ENCODE assay signal across 8 cellular contexts in the genomic region with DNA sequence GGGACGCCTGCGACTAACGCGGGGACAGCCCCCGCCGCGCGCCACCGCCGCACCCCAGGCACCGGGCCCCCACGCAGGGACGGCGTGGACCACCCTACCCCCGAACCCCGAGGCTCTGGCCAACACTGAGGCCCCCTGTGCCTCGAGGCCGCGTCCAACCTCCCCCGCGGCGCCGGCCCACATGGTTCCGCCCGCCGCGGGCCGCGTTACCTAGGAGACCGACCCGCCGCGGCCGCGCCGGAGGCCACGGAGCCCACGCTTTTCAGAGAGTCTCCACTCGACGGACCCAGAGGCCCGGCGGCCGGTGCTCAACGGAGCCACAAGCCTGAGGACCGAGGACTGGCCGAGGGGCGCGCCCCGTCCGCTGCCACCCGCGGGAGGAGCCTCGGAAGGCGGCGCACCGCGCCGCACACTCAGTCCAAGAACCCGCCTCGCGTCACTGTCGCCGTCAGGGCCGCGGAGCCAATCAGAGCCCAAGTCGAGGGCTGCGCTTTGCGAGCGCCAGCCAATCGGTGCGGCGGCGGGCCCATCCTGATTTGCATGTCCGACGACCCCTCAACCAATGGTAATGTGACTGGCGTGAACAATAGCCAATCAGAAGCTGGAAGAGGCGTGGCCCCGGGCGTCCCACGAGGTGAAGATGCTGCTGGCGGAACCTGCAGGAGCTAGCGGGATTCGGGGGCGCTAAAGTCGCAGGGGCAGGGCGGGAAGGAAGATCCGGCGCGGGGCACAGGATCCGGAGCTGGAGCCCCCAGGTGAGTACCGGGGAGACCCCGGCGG. TPM values are rescaled to one million over a fixed set of nuclear protein-coding genes. Genes with fewer than 3 reads are reported as not detected.
A peak's percentile ranks its signal among the peaks of the same experiment; 100 is the strongest.
DNase-seq lines count a peak whose midpoint lies in the region; ATAC-seq and TF ChIP-seq lines count a peak whose summit lies in the region.

Gene NPHP4 (minus strand): TSS at position 392 of the 780 bp plus-strand sequence. CDS start 6,136 bp downstream, outside the sequence.

- peak within 1 kb of the TSS; percentile 90 for H3K27ac Mint-ChIP-seq in dendritic cell treated with granulocyte-macrophage colony-stimulating factor and Interleukin-4, amounts not matched to agents 40 ng/mL and 50 ng/mL, for 4 days

- H3K27me3 ChIP-seq in left lung, result peaks cover 0 to 9% of the 10 kb centered on the region in 2 donors

- H3K27ac ChIP-seq in left lung, result peak within 1 kb of the TSS; percentile 80 to 96

- H3K4me1 Mint-ChIP-seq in dendritic cell treated with granulocyte-macrophage colony-stimulating factor and Interleukin-4, amounts not matched to agents 40 ng/mL and 50 ng/mL, for 4 days (ENCODE audit: low read depth), result peaks cover 37% of the 10 kb centered on the region

- H3K36me3 ChIP-seq in left lung, result peaks cover 0 to 13% of the 10 kb centered on the region in 2 donors

- H3K27me3 Mint-ChIP-seq in dendritic cell treated with granulocyte-macrophage colony-stimulating factor and Interleukin-4, amounts not matched to agents 40 ng/mL and 50 ng/mL, for 4 days, result peaks cover 1% of the 10 kb centered on the region

- H3K4me3 ChIP-seq in left lung, result peak within 1 kb of the TSS; percentile 61 to 74

- DNase-seq in C1 segment of cervical spinal cord (lab: John Stamatoyannopoulos, UW) (peak; percentile 92 to 100 (median 99)), NCI-H774 (lab: John Stamatoyannopoulos, UW) (peak; percentile 92), left lung (peak; percentile 98 to 100)
- DNase-seq in activated CD4-positive, alpha-beta T cell treated with anti-CD3 and anti-CD28 coated beads, Interleukin-2, amount 50 U/mL, for 4 hours, result peak; percentile 99
- peak; percentile 98 to 99 for DNase-seq in stimulated activated CD4-positive, alpha-beta T cell treated with anti-CD3 and anti-CD28 coated beads, Interleukin-2, amount 100 ng/mL, for 48 hours

- no peak for TF ChIP-seq CTCF in left lung (IDR thresholded peaks at IDR 0.05)

- peaks cover 5 to 37% of the 10 kb centered on the region in 2 donors for H3K4me1 ChIP-seq in left lung

- peak; percentile 86 for ATAC-seq in GM19351 (IDR thresholded peaks at IDR 0.05; ENCODE audit: unreplicated experiment)
- ATAC-seq in HG03521 (IDR thresholded peaks at IDR 0.05; ENCODE audit: unreplicated experiment), result peak; percentile 92
- ATAC-seq in left lung, result peak; percentile 97

- intact Hi-C loops in dendritic cell treated with granulocyte-macrophage colony-stimulating factor and Interleukin-4, amounts not matched to agents 40 ng/mL and 50 ng/mL, for 4 days (cut with micrococcal nuclease), result loop anchor here (2.0 kb wide), 1 partner anchor 37 kb away; no protein-coding TSS in a partner anchor
- intact Hi-C loops in left lung (cut with DNase I), result no loop called here

- no peaks in the 10 kb centered on the region for H3K9me3 Mint-ChIP-seq in dendritic cell treated with granulocyte-macrophage colony-stimulating factor and Interleukin-4, amounts not matched to agents 40 ng/mL and 50 ng/mL, for 4 days

- H3K9me3 ChIP-seq in left lung, result no peaks in the 10 kb centered on the region

- peaks cover 17% of the 10 kb centered on the region for H3K36me3 Mint-ChIP-seq in dendritic cell treated with granulocyte-macrophage colony-stimulating factor and Interleukin-4, amounts not matched to agents 40 ng/mL and 50 ng/mL, for 4 days (ENCODE audit: low read depth)

- H3K4me3 Mint-ChIP-seq in dendritic cell treated with granulocyte-macrophage colony-stimulating factor and Interleukin-4, amounts not matched to agents 40 ng/mL and 50 ng/mL, for 4 days, result peak within 1 kb of the TSS; percentile 72

RNA-seq across cellular contexts. Expression of gene NPHP4, which starts in this region (rescaled TPM):
- total RNA-seq in left lung, result 10 to 100 TPM; 13.4 to 16.4 TPM

Comparison
In these comparisons a context has a peak if more than half of its experiments do, and no peak if none do; other contexts are left out.
1. Peak in every context shown above with its lines: DNase-seq, ATAC-seq, H3K4me3 ChIP-seq and H3K27ac ChIP-seq.